ENCODE assay signal across 8 cellular contexts in the genomic region with DNA sequence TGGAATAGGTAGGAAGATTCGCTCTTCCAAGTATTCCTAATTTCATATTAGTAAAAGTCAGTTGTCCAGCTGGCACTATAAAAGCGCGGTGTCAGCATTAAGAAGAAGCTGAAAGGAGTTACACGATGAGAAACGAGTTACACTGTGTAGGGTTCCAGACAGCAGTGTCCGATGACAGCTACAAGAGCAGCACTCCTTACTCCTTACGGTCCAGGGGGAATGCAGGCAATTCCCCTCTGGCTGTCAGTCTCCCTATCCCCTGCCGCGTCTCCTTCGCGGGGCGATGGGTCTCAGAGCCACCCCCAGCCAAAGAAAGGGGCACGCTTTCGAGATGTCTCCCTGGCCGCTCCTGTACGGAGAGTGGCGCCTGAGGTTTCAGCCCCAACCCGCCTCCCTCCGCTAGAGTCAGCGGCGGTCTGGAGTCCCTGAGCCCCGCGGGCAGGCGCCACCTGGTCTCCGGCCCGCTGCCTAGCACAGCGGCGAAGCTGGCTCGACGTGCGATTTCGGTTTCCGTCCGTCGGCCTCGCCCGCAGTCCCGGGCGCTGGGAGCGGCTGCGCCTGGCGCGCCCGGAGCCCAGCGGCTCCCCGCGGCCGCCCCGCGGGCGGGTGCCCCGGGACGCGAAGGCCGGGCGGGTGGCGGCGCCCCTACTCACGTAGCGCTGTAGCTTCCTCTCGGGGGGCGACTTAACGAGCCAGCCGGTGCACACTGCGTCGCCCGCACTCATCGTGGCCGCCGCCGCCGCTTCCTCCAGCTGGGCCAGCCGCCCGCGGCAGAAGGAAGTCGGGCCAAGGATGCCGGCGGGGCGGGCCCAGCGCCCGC. TPM values are rescaled to one million over a fixed set of nuclear protein-coding genes. Genes with fewer than 3 reads are reported as not detected.
A peak's percentile ranks its signal among the peaks of the same experiment; 100 is the strongest.
DNase-seq lines count a peak whose midpoint lies in the region; ATAC-seq, FAIRE-seq and TF ChIP-seq lines count a peak whose summit lies in the region.

A gene with protein sequence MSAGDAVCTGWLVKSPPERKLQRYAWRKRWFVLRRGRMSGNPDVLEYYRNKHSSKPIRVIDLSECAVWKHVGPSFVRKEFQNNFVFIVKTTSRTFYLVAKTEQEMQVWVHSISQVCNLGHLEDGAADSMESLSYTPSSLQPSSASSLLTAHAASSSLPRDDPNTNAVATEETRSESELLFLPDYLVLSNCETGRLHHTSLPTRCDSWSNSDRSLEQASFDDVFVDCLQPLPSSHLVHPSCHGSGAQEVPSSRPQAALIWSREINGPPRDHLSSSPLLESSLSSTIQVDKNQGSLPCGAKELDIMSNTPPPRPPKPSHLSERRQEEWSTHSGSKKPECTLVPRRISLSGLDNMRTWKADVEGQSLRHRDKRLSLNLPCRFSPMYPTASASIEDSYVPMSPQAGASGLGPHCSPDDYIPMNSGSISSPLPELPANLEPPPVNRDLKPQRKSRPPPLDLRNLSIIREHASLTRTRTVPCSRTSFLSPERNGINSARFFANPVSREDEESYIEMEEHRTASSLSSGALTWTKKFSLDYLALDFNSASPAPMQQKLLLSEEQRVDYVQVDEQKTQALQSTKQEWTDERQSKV (minus strand): TSS at position 777 of the 820 bp plus-strand sequence. CDS start 52 bp downstream, at position 725.

- DNase-seq in GM06990 (ENCODE audit: extremely low read depth, insufficient read length), result peak; percentile 48
- DNase-seq in H54 (ENCODE audit: insufficient read length, low spot score), result no peak
- DNase-seq in NCI-H1930 (lab: John Stamatoyannopoulos, UW), result peak; percentile 7 to 16
- peak; percentile 29 for DNase-seq in activated T-helper 1 cell treated with anti-CD3 and anti-CD28 coated beads, Interleukin-12 subunit alpha, Interleukin-12 subunit beta, Interleukin-2, Interleukin-4 antibody, amounts not matched to agents 30 ng/mL and 10 ng/mL and 1 ng/mL, durations not matched to agents 14 hours and 24 hours and 36 hours (ENCODE audit: low spot score)
- DNase-seq in foreskin keratinocyte, result no peak
- DNase-seq in neuronal stem cell (ENCODE audit: low spot score), result no peak
- DNase-seq in Ammon's horn (ENCODE audit: low spot score), result no peak
- no peak for DNase-seq in NCI-H2196 treated with DMSO at 0.1 percent for 48 hours (lab: John Stamatoyannopoulos, UW; ENCODE audit: unreplicated experiment)

- H3K4me3 Mint-ChIP-seq in activated T-helper 1 cell treated with anti-CD3 and anti-CD28 coated beads, Interleukin-12 subunit alpha, Interleukin-12 subunit beta, Interleukin-2, Interleukin-4 antibody, amounts not matched to agents 30 ng/mL and 10 ng/mL and 1 ng/mL, durations not matched to agents 14 hours and 24 hours and 36 hours, result peak within 1 kb of the TSS; percentile 84

- H3K4me2 ChIP-seq in neuronal stem cell (ENCODE audit: insufficient read depth, low read length, poor library complexity, severe bottlenecking), result peak within 1 kb of the TSS; percentile 40

- H3K4me1 Mint-ChIP-seq in activated T-helper 1 cell treated with anti-CD3 and anti-CD28 coated beads, Interleukin-12 subunit alpha, Interleukin-12 subunit beta, Interleukin-2, Interleukin-4 antibody, amounts not matched to agents 30 ng/mL and 10 ng/mL and 1 ng/mL, durations not matched to agents 14 hours and 24 hours and 36 hours (ENCODE audit: low read depth), result peaks cover 30% of the 10 kb centered on the region

- no peak within 1 kb of the TSS for H4K91ac ChIP-seq in neuronal stem cell (ENCODE audit: low read depth, low read length, poor library complexity)

- no peaks in the 10 kb centered on the region for H3K27me3 ChIP-seq in GM06990 (replicated peaks; ENCODE audit: control insufficient read depth, insufficient read depth, low read length)
- peaks cover 35% of the 10 kb centered on the region for H3K27me3 ChIP-seq in foreskin keratinocyte
- peaks cover 4 to 65% (median 41%) of the 10 kb centered on the region in 3 experiments for H3K27me3 ChIP-seq in neuronal stem cell (ENCODE audit: control insufficient read depth in 3 of 3, insufficient read depth in 3 of 3, low read depth in 1 of 3, low read length in 3 of 3)

- peaks cover 3% of the 10 kb centered on the region for H3K27me3 Mint-ChIP-seq in activated T-helper 1 cell treated with anti-CD3 and anti-CD28 coated beads, Interleukin-12 subunit alpha, Interleukin-12 subunit beta, Interleukin-2, Interleukin-4 antibody, amounts not matched to agents 30 ng/mL and 10 ng/mL and 1 ng/mL, durations not matched to agents 14 hours and 24 hours and 36 hours (ENCODE audit: insufficient read depth)

- ATAC-seq in foreskin keratinocyte, result peak; percentile 68

- peak within 1 kb of the TSS; percentile 62 for H2AFZ ChIP-seq in neuronal stem cell (ENCODE audit: low read length)

- intact Hi-C loops in activated T-helper 1 cell treated with anti-CD3 and anti-CD28 coated beads, Interleukin-12 subunit alpha, Interleukin-12 subunit beta, Interleukin-2, Interleukin-4 antibody, amounts not matched to agents 30 ng/mL and 10 ng/mL and 1 ng/mL, durations not matched to agents 14 hours and 24 hours and 36 hours (cut with micrococcal nuclease), result loop anchor here (1.0 kb wide), 1 partner anchor 12 kb away; a partner anchor contains a TSS

- no CpG with 5 or more reads among the region's 81 CpGs for WGBS in neuronal stem cell (ENCODE audit: extremely low coverage in 2 of 2, insufficient read length in 2 of 2, insufficient replicate concordance in 1 of 2), 2 donors

- no peak within 1 kb of the TSS for H2AK5ac ChIP-seq in neuronal stem cell (ENCODE audit: low read depth, low read length)

- no peak within 1 kb of the TSS for H2BK12ac ChIP-seq in neuronal stem cell (ENCODE audit: low read length)

- TF ChIP-seq POLR2A in H54 (IDR thresholded peaks at IDR 0.05; ENCODE audit: low read depth, low read length), result 0 out of 2 replicates have a peak, but pooled peaks have one; percentile 20

- H3K14ac ChIP-seq in neuronal stem cell (ENCODE audit: low read length), result no peak within 1 kb of the TSS

- no peak within 1 kb of the TSS for H3K9ac ChIP-seq in neuronal stem cell (ENCODE audit: low read depth, low read length, poor library complexity)

- H3K79me1 ChIP-seq in neuronal stem cell (ENCODE audit: low read depth, low read length), result no peaks in the 10 kb centered on the region

- H3K4me3 ChIP-seq in GM06990 (replicated peaks; ENCODE audit: low read depth, low read length) (peak within 1 kb of the TSS; percentile 52), neuronal stem cell (ENCODE audit: low read length in 2 of 2) (peak within 1 kb of the TSS in 1 of 2 donors; percentile 58)

- H3K4me1 ChIP-seq in foreskin keratinocyte (no peaks in the 10 kb centered on the region), neuronal stem cell (ENCODE audit: control insufficient read depth in 2 of 2, insufficient read depth in 1 of 2, low read depth in 1 of 2, low read length in 2 of 2) (no peaks in the 10 kb centered on the region)

- no peaks in the 10 kb centered on the region for H3K36me3 ChIP-seq in GM06990 (ENCODE audit: control insufficient read depth, insufficient read depth, low read length)
- no peaks in the 10 kb centered on the region for H3K36me3 ChIP-seq in neuronal stem cell (replicated peaks in 1 of 2; ENCODE audit: control insufficient read depth in 2 of 2, insufficient read depth in 2 of 2, low read length in 2 of 2)

- no peak within 1 kb of the TSS for H2BK5ac ChIP-seq in neuronal stem cell (ENCODE audit: low read length)

- no peak for TF ChIP-seq CTCF in GM06990 (IDR thresholded peaks at IDR 0.05; ENCODE audit: insufficient read depth, low read length, poor library complexity, severe bottlenecking)
- TF ChIP-seq CTCF in foreskin keratinocyte (conservative IDR thresholded peaks at IDR 0.05), result no peak

- no peak within 1 kb of the TSS for H2BK15ac ChIP-seq in neuronal stem cell (ENCODE audit: low read length)

- no peaks in the 10 kb centered on the region for H3K9me3 Mint-ChIP-seq in activated T-helper 1 cell treated with anti-CD3 and anti-CD28 coated beads, Interleukin-12 subunit alpha, Interleukin-12 subunit beta, Interleukin-2, Interleukin-4 antibody, amounts not matched to agents 30 ng/mL and 10 ng/mL and 1 ng/mL, durations not matched to agents 14 hours and 24 hours and 36 hours

- no peak within 1 kb of the TSS for H2BK120ac ChIP-seq in neuronal stem cell (ENCODE audit: low read depth, low read length)

- H4K8ac ChIP-seq in neuronal stem cell (ENCODE audit: low read depth, low read length), result no peak within 1 kb of the TSS

- FAIRE-seq in H54 (lab: Jason Lieb, UNC), result no peak

- no peak within 1 kb of the TSS for H3K4ac ChIP-seq in neuronal stem cell (ENCODE audit: low read length)

- H3K18ac ChIP-seq in neuronal stem cell (ENCODE audit: low read length), result no peak within 1 kb of the TSS

- peaks cover 3% of the 10 kb centered on the region for H3K36me3 Mint-ChIP-seq in activated T-helper 1 cell treated with anti-CD3 and anti-CD28 coated beads, Interleukin-12 subunit alpha, Interleukin-12 subunit beta, Interleukin-2, Interleukin-4 antibody, amounts not matched to agents 30 ng/mL and 10 ng/mL and 1 ng/mL, durations not matched to agents 14 hours and 24 hours and 36 hours (ENCODE audit: low read depth)

- H3K27ac ChIP-seq in foreskin keratinocyte (no peak within 1 kb of the TSS), neuronal stem cell (replicated peaks; ENCODE audit: low read length) (no peak within 1 kb of the TSS)

- H3K23ac ChIP-seq in neuronal stem cell (ENCODE audit: low read depth, low read length, poor library complexity), result no peak within 1 kb of the TSS

- peak within 1 kb of the TSS; percentile 40 for H3K27ac Mint-ChIP-seq in activated T-helper 1 cell treated with anti-CD3 and anti-CD28 coated beads, Interleukin-12 subunit alpha, Interleukin-12 subunit beta, Interleukin-2, Interleukin-4 antibody, amounts not matched to agents 30 ng/mL and 10 ng/mL and 1 ng/mL, durations not matched to agents 14 hours and 24 hours and 36 hours

- H3K9me3 ChIP-seq in neuronal stem cell (replicated peaks in 1 of 2; ENCODE audit: control insufficient read depth in 2 of 2, insufficient read depth in 1 of 2, low read depth in 1 of 2, low read length in 2 of 2), result no peaks in the 10 kb centered on the region

RNA-seq across cellular contexts. Expression of the gene that starts here (rescaled TPM):
- total RNA-seq in activated T-helper 1 cell treated with anti-CD3 and anti-CD28 coated beads, Interleukin-12 subunit alpha, Interleukin-12 subunit beta, Interleukin-2, Interleukin-4 antibody, amounts not matched to agents 30 ng/mL and 10 ng/mL and 1 ng/mL, durations not matched to agents 14 hours and 24 hours and 36 hours, result 5.1 TPM in 2 replicates
- total RNA-seq in foreskin keratinocyte, result 0.14 and 0.31 TPM in 2 replicates
- polyA plus RNA-seq in foreskin keratinocyte, result 0.04 and 0.11 TPM in 2 replicates
- polyA plus RNA-seq in neuronal stem cell (2013, experiment 1 of 2), result 0.01 TPM
- under 0.01 TPM for polyA plus RNA-seq in neuronal stem cell (2013, experiment 2 of 2)

Comparison
In these comparisons a context has a peak if more than half of its experiments do, and no peak if none do; other contexts are left out.
1. Peak in ATAC-seq in foreskin keratinocyte; RNA of the gene not detected or under 1 TPM.
2. DNase-seq: peak in GM06990 (single experiment), NCI-H1930 (2 of 2) and activated T-helper 1 cell treated with anti-CD3 and anti-CD28 coated beads, Interleukin-12 subunit alpha, Interleukin-12 subunit beta, Interleukin-2, Interleukin-4 antibody, amounts not matched to agents 30 ng/mL and 10 ng/mL and 1 ng/mL, durations not matched to agents 14 hours and 24 hours and 36 hours (single experiment); none in H54 (single experiment), foreskin keratinocyte (0 of 2), neuronal stem cell (single experiment), Ammon's horn (single experiment) and NCI-H2196 treated with DMSO at 0.1 percent for 48 hours (single experiment).